8 cellular contexts compared by ENCODE assay signal in the genomic region with DNA sequence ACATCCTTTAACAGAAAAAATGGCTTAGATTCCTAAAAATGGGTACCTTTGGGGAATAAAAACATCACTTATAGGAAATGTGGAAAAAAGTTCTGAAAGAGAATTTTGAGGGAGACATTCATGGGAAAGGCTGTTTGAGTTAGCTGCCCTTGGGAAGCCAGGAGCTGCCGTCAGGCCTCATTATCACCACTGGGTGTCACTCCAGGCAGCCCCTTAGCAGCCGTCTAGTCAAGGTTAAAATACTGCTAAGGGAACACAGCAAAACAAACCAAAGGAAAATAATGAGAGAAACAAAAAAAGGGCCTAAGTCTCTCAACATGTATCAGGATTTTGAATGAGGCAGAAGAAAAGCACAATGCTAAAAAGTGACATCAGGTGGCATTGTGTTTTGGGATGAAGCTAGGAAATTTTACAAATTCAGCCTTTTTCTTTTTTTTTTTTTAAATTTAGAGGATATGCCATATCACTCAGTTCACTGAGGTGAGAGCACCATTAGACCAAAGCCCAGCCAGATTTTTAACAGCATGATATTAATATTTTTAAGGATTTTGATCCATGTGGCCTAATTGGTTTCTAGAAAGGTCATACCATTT.
DNase-seq lines count a peak whose midpoint lies in the region; ATAC-seq and TF ChIP-seq lines count a peak whose summit lies in the region.

No MANE protein-coding gene starts in this region.

- H3K27me3 ChIP-seq in adipocyte (replicated peaks; ENCODE audit: control insufficient read depth, insufficient read depth, low read length): peaks cover 11% of the 10 kb centered on the region
- H3K27me3 ChIP-seq in thyroid gland: no peaks in the 10 kb centered on the region

- intact Hi-C loops in activated naive CD4-positive, alpha-beta T cell treated with anti-CD3 and anti-CD28 coated beads for 36 hours (cut with micrococcal nuclease): loop anchor here (2.0 to 5.0 kb wide), 2 partner anchors 734 to 756 kb away; no protein-coding TSS in a partner anchor
- intact Hi-C loops in thyroid gland (cut with DNase I): no loop called here

- H3K9me3 Mint-ChIP-seq in activated naive CD4-positive, alpha-beta T cell treated with anti-CD3 and anti-CD28 coated beads for 36 hours: no peaks in the 10 kb centered on the region
- no peaks in the 10 kb centered on the region for H3K9me3 Mint-ChIP-seq in activated naive CD4-positive, alpha-beta T cell treated with anti-CD3 and anti-CD28 coated beads, Interleukin-2, amount 50 U/mL, for 72 hours

- no peaks in the 10 kb centered on the region for H3K36me3 ChIP-seq in adipocyte (ENCODE audit: control insufficient read depth, insufficient read depth, low read length, severe bottlenecking)
- H3K36me3 ChIP-seq in thyroid gland: no peaks in the 10 kb centered on the region

- no peak overlapping the region for H3K9ac ChIP-seq in adipocyte (ENCODE audit: low read length)

- H3K4me1 ChIP-seq in adipocyte (ENCODE audit: control insufficient read depth, insufficient read depth, low read length) (no peaks in the 10 kb centered on the region), thyroid gland (no peaks in the 10 kb centered on the region)

- H3K4me1 Mint-ChIP-seq in activated naive CD4-positive, alpha-beta T cell treated with anti-CD3 and anti-CD28 coated beads for 36 hours (ENCODE audit: low read depth): no peaks in the 10 kb centered on the region

- TF ChIP-seq CTCF in thyroid gland (IDR thresholded peaks at IDR 0.05): peak in 5 of 6 experiments; percentile 34 to 73 (median 58)

- TF ChIP-seq POLR2A in thyroid gland (IDR thresholded peaks at IDR 0.05): no peak

- CTCF ChIA-PET in activated naive CD4-positive, alpha-beta T cell treated with anti-CD3 and anti-CD28 coated beads for 36 hours (lab: Charles Lee): interaction anchor here (0.8 kb wide), 1 partner anchor 9 kb away, joined by 3 read pairs; no protein-coding TSS in a partner anchor

- peaks cover 11% of the 10 kb centered on the region for H3K27me3 Mint-ChIP-seq in activated naive CD4-positive, alpha-beta T cell treated with anti-CD3 and anti-CD28 coated beads for 36 hours (ENCODE audit: low read depth)

- no peaks in the 10 kb centered on the region for H3K36me3 Mint-ChIP-seq in activated naive CD4-positive, alpha-beta T cell treated with anti-CD3 and anti-CD28 coated beads for 36 hours (ENCODE audit: low read depth)
- H3K36me3 Mint-ChIP-seq in activated naive CD4-positive, alpha-beta T cell treated with anti-CD3 and anti-CD28 coated beads, Interleukin-2, amount 50 U/mL, for 72 hours: no peaks in the 10 kb centered on the region

- no peaks in the 10 kb centered on the region for H3K9me3 ChIP-seq in adipocyte (ENCODE audit: control insufficient read depth, low read length)
- no peaks in the 10 kb centered on the region for H3K9me3 ChIP-seq in thyroid gland

- H3K27ac Mint-ChIP-seq in activated naive CD4-positive, alpha-beta T cell treated with anti-CD3 and anti-CD28 coated beads for 36 hours: no peak overlapping the region
- no peak overlapping the region for H3K27ac Mint-ChIP-seq in activated naive CD4-positive, alpha-beta T cell treated with anti-CD3 and anti-CD28 coated beads, Interleukin-2, amount 50 U/mL, for 72 hours

- WGBS in thyroid gland, 2 donors: 8 to 12% methylated on average over 2 of the region's 2 CpGs

- H3K4me3 ChIP-seq in adipocyte (ENCODE audit: low read length) (no peak overlapping the region), thyroid gland (replicated peaks in 1 of 3) (no peak overlapping the region)

- H3K27ac ChIP-seq in thyroid gland: no peak overlapping the region

- no peak for ATAC-seq in activated naive CD4-positive, alpha-beta T cell treated with anti-CD3 and anti-CD28 coated beads, Interleukin-2, amount 50 U/mL, for 72 hours

- H3K4me3 Mint-ChIP-seq in activated naive CD4-positive, alpha-beta T cell treated with anti-CD3 and anti-CD28 coated beads for 36 hours: no peak overlapping the region

- peak; percentile 28 for DNase-seq in activated naive CD4-positive, alpha-beta T cell treated with anti-CD3 and anti-CD28 coated beads for 36 hours
- no peak for DNase-seq in activated naive CD4-positive, alpha-beta T cell treated with anti-CD3 and anti-CD28 coated beads, Interleukin-2, amount 50 U/mL, for 72 hours (ENCODE audit: low spot score in 2 of 2)
- DNase-seq in LoVo (ENCODE audit: low spot score) (peak; percentile 48), adipocyte (ENCODE audit: low read depth) (peak; percentile 74), hepatic stellate cell (ENCODE audit: low spot score) (peak; percentile 43), thyroid gland (peak; percentile 56 to 63), NCI-H2029 (lab: John Stamatoyannopoulos, UW) (no peak), T-helper 1 cell (no peak)

Comparison
In these comparisons a context has a peak if more than half of its experiments do, and no peak if none do; other contexts are left out.
1. DNase-seq: peak in activated naive CD4-positive, alpha-beta T cell treated with anti-CD3 and anti-CD28 coated beads for 36 hours (single experiment), LoVo (single experiment), adipocyte (single experiment), hepatic stellate cell (single experiment) and thyroid gland (2 of 2); none in activated naive CD4-positive, alpha-beta T cell treated with anti-CD3 and anti-CD28 coated beads, Interleukin-2, amount 50 U/mL, for 72 hours (0 of 2), NCI-H2029 (single experiment) and T-helper 1 cell (0 of 5).